19 cellular contexts compared by ENCODE assay signal in the genomic region with DNA sequence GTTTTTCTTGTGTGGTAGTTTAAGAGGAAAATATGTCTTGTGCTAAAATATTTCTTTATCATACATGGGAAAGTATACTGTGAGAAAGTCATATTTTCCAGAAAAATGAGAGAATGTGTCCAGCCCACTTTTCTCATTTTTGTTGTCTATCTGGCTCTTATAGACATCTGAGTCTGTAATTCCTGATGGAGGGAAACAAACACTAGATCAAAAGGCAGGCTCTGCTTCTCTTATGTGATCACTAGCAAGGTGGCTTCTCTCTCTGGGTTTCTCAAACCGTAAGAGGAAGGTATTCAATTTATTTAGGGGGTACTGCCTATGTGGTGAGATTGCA. TPM values are rescaled to one million over a fixed set of nuclear protein-coding genes. Genes with fewer than 3 reads are reported as not detected.
DNase-seq lines count a peak whose midpoint lies in the region; ATAC-seq and TF ChIP-seq lines count a peak whose summit lies in the region.
"Had no signal": no experiment of that assay in that cellular context is flagged by ENCODE, and none has a peak within 500 bp of the region (broad histone marks: within the 10 kb centered on the region; RNA-seq: fewer than 3 reads in every experiment).

No MANE protein-coding gene starts in this region.

- H3K27me3 Mint-ChIP-seq in activated CD8-positive, alpha-beta memory T cell treated with anti-CD3 and anti-CD28 coated beads, Interleukin-2, amount 10 ng/mL, durations not matched to agents 7 days and 5 days, result no peaks in the 10 kb centered on the region
- H3K27me3 Mint-ChIP-seq in T-helper 17 cell, result no peaks in the 10 kb centered on the region
- H3K27me3 Mint-ChIP-seq in mesothelial cell of epicardium (ENCODE audit: low read depth), result no peaks in the 10 kb centered on the region
- H3K27me3 Mint-ChIP-seq: IgD-negative memory B cell had no signal

- no peak for TF ChIP-seq POLR2A in GM18505 (IDR thresholded peaks at IDR 0.05; ENCODE audit: borderline replicate concordance, extremely low read depth, insufficient read depth, insufficient read length)

- CTCF ChIA-PET in activated CD8-positive, alpha-beta memory T cell treated with anti-CD3 and anti-CD28 coated beads, Interleukin-2, amount 10 ng/mL, durations not matched to agents 7 days and 5 days (lab: Charles Lee), result interaction anchor here (0.8 to 1.1 kb wide), 3 partner anchors 12 to 96 kb away, joined by 3 read pairs; partner anchors contain the start of gene REL

- no peak overlapping the region for H3K4me3 Mint-ChIP-seq in activated CD8-positive, alpha-beta memory T cell treated with anti-CD3 and anti-CD28 coated beads, Interleukin-2, amount 10 ng/mL, durations not matched to agents 7 days and 5 days
- H3K4me3 Mint-ChIP-seq in T-helper 17 cell (no peak overlapping the region), mesothelial cell of epicardium (no peak overlapping the region)
- H3K4me3 Mint-ChIP-seq: CD14-positive monocyte had no signal

- no peak overlapping the region for H3K27ac Mint-ChIP-seq in activated CD8-positive, alpha-beta memory T cell treated with anti-CD3 and anti-CD28 coated beads, Interleukin-2, amount 10 ng/mL, durations not matched to agents 7 days and 5 days
- H3K27ac Mint-ChIP-seq in T-helper 17 cell, result peak overlapping the region; percentile 62
- H3K27ac Mint-ChIP-seq in mesothelial cell of epicardium, result peak overlapping the region; percentile 73
- H3K27ac Mint-ChIP-seq: CD14-positive monocyte had no signal

- H3K36me3 Mint-ChIP-seq in activated CD8-positive, alpha-beta memory T cell treated with anti-CD3 and anti-CD28 coated beads, Interleukin-2, amount 10 ng/mL, durations not matched to agents 7 days and 5 days, result peaks cover 2% of the 10 kb centered on the region
- peaks cover 3% of the 10 kb centered on the region for H3K36me3 Mint-ChIP-seq in T-helper 17 cell (ENCODE audit: low read depth)
- H3K36me3 Mint-ChIP-seq in mesothelial cell of epicardium, result no peaks in the 10 kb centered on the region
- H3K36me3 Mint-ChIP-seq: IgD-negative memory B cell had no signal

- TF ChIP-seq CTCF in mesothelial cell of epicardium (IDR thresholded peaks at IDR 0.05; ENCODE audit: unreplicated experiment), result no peak

- no peaks in the 10 kb centered on the region for H3K9me3 Mint-ChIP-seq in activated CD8-positive, alpha-beta memory T cell treated with anti-CD3 and anti-CD28 coated beads, Interleukin-2, amount 10 ng/mL, durations not matched to agents 7 days and 5 days (ENCODE audit: low read depth)
- H3K9me3 Mint-ChIP-seq in mesothelial cell of epicardium, result no peaks in the 10 kb centered on the region
- H3K9me3 Mint-ChIP-seq: IgD-negative memory B cell had no signal

- no peaks in the 10 kb centered on the region for H3K9me3 ChIP-seq in T-helper 17 cell (ENCODE audit: control insufficient read depth, low read length, poor library complexity, severe bottlenecking)
- H3K9me3 ChIP-seq: A549, Caco-2 had no signal

- intact Hi-C loops in left cardiac atrium (cut with DNase I), result no loop called here

- ATAC-seq in activated CD8-positive, alpha-beta memory T cell treated with anti-CD3 and anti-CD28 coated beads, Interleukin-2, amount 10 ng/mL, durations not matched to agents 7 days and 5 days, result peak; percentile 13
- ATAC-seq in GM18505 (IDR thresholded peaks at IDR 0.05; ENCODE audit: unreplicated experiment) (peak; percentile 4), T-helper 17 cell (no peak), GM19035 (IDR thresholded peaks at IDR 0.05; ENCODE audit: unreplicated experiment) (no peak), left cardiac atrium (no peak)
- ATAC-seq: A549, HCT116 had no signal

- peaks cover 26% of the 10 kb centered on the region for H3K4me1 Mint-ChIP-seq in activated CD8-positive, alpha-beta memory T cell treated with anti-CD3 and anti-CD28 coated beads, Interleukin-2, amount 10 ng/mL, durations not matched to agents 7 days and 5 days
- H3K4me1 Mint-ChIP-seq in T-helper 17 cell (peaks cover 15% of the 10 kb centered on the region), mesothelial cell of epicardium (peaks cover 34% of the 10 kb centered on the region)

- no peak for DNase-seq in activated CD8-positive, alpha-beta memory T cell treated with anti-CD3 and anti-CD28 coated beads, Interleukin-2, amount 10 ng/mL, durations not matched to agents 7 days and 5 days
- no peak for DNase-seq in activated CD8-positive, alpha-beta memory T cell treated with anti-CD3 and anti-CD28 coated beads for 24 hours
- DNase-seq in T-helper 17 cell, result no peak
- no peak for DNase-seq in mesothelial cell of epicardium (ENCODE audit: low spot score in 2 of 2, unreplicated experiment in 2 of 2)
- no peak for DNase-seq in NOMO-1 treated with dmso at 0.1 percent for 144 hours (lab: John Stamatoyannopoulos, UW; ENCODE audit: unreplicated experiment)
- no peak for DNase-seq in left cardiac atrium
- DNase-seq: Caco-2, DMS53, GM23248, NCI-H1417, NCI-H2029 treated with DMSO at 0.1 percent for 48 hours, NCI-H524, PC-9 had no signal

RNA-seq across cellular contexts. Expression of gene PEX13, which starts 40.0 kb away (rescaled TPM):
- 10 to 100 TPM; 19.4 to 21.8 TPM for total RNA-seq in activated CD8-positive, alpha-beta memory T cell treated with anti-CD3 and anti-CD28 coated beads, Interleukin-2, amount 10 ng/mL, durations not matched to agents 7 days and 5 days
- total RNA-seq in T-helper 17 cell (10 to 100 TPM; 10.8 to 15.1 TPM), mesothelial cell of epicardium (29.2 to 31.6 TPM (median 31.3 TPM) in 3 replicates), left cardiac atrium (10 to 100 TPM; 16.5 to 19.9 TPM)

RNA-seq across cellular contexts. Expression of gene PUS10, which starts 40.5 kb away (rescaled TPM):
- total RNA-seq in activated CD8-positive, alpha-beta memory T cell treated with anti-CD3 and anti-CD28 coated beads, Interleukin-2, amount 10 ng/mL, durations not matched to agents 7 days and 5 days, result 1 to 10 TPM; 6.7 to 9.5 TPM
- 1 to 10 TPM; 3.2 to 4.2 TPM for total RNA-seq in T-helper 17 cell
- 5.4 to 6.2 TPM (median 5.6 TPM) in 3 replicates for total RNA-seq in mesothelial cell of epicardium
- 1 to 10 TPM; 4.0 to 4.2 TPM for total RNA-seq in left cardiac atrium

Comparison
In these comparisons a context has a peak if more than half of its experiments do, and no peak if none do; other contexts are left out.
1. ATAC-seq: peak in activated CD8-positive, alpha-beta memory T cell treated with anti-CD3 and anti-CD28 coated beads, Interleukin-2, amount 10 ng/mL, durations not matched to agents 7 days and 5 days (single experiment) and GM18505 (single experiment); none in T-helper 17 cell (single experiment), GM19035 (single experiment) and left cardiac atrium (0 of 2).